8 cellular contexts compared by ENCODE assay signal in the genomic region with DNA sequence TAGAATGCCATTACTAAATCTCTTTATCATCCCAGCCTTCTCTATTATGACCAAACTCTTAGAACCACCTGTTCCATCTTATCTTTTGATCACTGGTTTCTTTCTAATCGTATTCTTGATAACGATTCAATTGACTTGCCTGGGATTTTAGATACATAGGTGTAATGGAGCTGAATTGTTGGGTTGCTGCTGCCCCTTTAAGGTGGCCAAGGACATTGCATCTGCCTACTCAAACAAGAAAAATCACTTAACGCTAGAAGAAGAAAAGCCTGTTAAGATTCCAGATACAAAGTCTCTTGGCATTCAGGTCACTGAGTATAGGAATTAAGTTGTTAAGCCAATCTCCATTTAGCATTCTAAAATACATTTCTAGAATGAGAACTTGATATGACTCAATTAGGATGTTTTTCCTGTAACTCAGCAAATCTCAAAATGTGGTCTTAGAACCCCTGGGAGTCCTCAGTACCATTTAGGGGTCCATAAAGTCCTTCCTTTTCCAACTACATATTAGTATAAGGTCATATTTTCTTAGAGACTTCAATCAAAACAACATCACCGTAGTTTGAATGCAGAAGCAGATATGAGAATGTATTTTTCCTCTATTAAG. TPM values are rescaled to one million over a fixed set of nuclear protein-coding genes. Genes with fewer than 3 reads are reported as not detected.
DNase-seq lines count a peak whose midpoint lies in the region; ATAC-seq and TF ChIP-seq lines count a peak whose summit lies in the region.

No MANE protein-coding gene starts in this region.

- peak; percentile 53 to 90 for ATAC-seq in lower lobe of right lung
- no peak for ATAC-seq in T-helper 17 cell

- H3K9me3 Mint-ChIP-seq in CD4-positive, alpha-beta memory T cell = peaks cover 0 to 4% (median 3%) of the 10 kb centered on the region in 8 donors

- no peak overlapping the region for H3K27ac ChIP-seq in lower lobe of right lung
- no peak overlapping the region for H3K27ac ChIP-seq in CD4-positive, alpha-beta memory T cell (ENCODE audit: low read depth, low read length)

- no peak overlapping the region for H3K9ac ChIP-seq in NT2/D1 (ENCODE audit: insufficient read length, low read depth)

- H3K36me3 ChIP-seq in NT2/D1 (ENCODE audit: insufficient read depth, insufficient read length, low read length) (peaks cover 16% of the 10 kb centered on the region), lower lobe of right lung (no peaks in the 10 kb centered on the region)
- H3K36me3 ChIP-seq in CD4-positive, alpha-beta memory T cell (ENCODE audit: insufficient read depth, low read length) = no peaks in the 10 kb centered on the region

- peak; percentile 54 for DNase-seq in DMS53 treated with DMSO at 0.1 percent for 48 hours (lab: John Stamatoyannopoulos, UW; ENCODE audit: unreplicated experiment)
- no peak for DNase-seq in HFF-Myc (ENCODE audit: extremely low read depth, low read depth)
- peak; percentile 69 for DNase-seq in NT2/D1 (ENCODE audit: low read depth, low spot score)
- DNase-seq in dermis blood vessel endothelial cell = peak; percentile 87
- no peak for DNase-seq in lower lobe of right lung
- DNase-seq in cerebellar nuclear complex (lab: John Stamatoyannopoulos, UW) = no peak
- no peak for DNase-seq in CD4-positive, alpha-beta memory T cell
- no peak for DNase-seq in T-helper 17 cell

- H3K27me3 ChIP-seq in NT2/D1 (ENCODE audit: insufficient read depth, insufficient read length) (no peaks in the 10 kb centered on the region), lower lobe of right lung (ENCODE audit: low read depth) (no peaks in the 10 kb centered on the region)
- H3K27me3 ChIP-seq in CD4-positive, alpha-beta memory T cell (ENCODE audit: insufficient read depth, low read length) = no peaks in the 10 kb centered on the region

- H3K4me3 Mint-ChIP-seq in CD4-positive, alpha-beta memory T cell = no peak overlapping the region
- H3K4me3 Mint-ChIP-seq in T-helper 17 cell = no peak overlapping the region

- H3K4me1 Mint-ChIP-seq in CD4-positive, alpha-beta memory T cell = no peaks in the 10 kb centered on the region
- H3K4me1 Mint-ChIP-seq in T-helper 17 cell = no peaks in the 10 kb centered on the region

- CTCF ChIA-PET in CD4-positive, alpha-beta memory T cell (lab: Charles Lee; ENCODE audit: partially characterized antibody) = no interaction called here

- H3K36me3 Mint-ChIP-seq in CD4-positive, alpha-beta memory T cell = peaks cover 0 to 4% of the 10 kb centered on the region in 2 donors
- peaks cover 2% of the 10 kb centered on the region for H3K36me3 Mint-ChIP-seq in T-helper 17 cell (ENCODE audit: low read depth)

- intact Hi-C loops in lower lobe of right lung (cut with DNase I) = no loop called here
- intact Hi-C loops in CD4-positive, alpha-beta memory T cell (cut with micrococcal nuclease) = no loop called here

- no peak overlapping the region for H3K27ac Mint-ChIP-seq in CD4-positive, alpha-beta memory T cell
- H3K27ac Mint-ChIP-seq in T-helper 17 cell = no peak overlapping the region

- peak; percentile 67 for TF ChIP-seq CTCF in HFF-Myc (IDR thresholded peaks at IDR 0.05; ENCODE audit: low read depth, low read length, missing control alignments)
- peak; percentile 62 for TF ChIP-seq CTCF in lower lobe of right lung (IDR thresholded peaks at IDR 0.05)

- H3K4me3 ChIP-seq in HFF-Myc (replicated peaks; ENCODE audit: low read depth, low read length) = no peak overlapping the region
- no peak overlapping the region for H3K4me3 ChIP-seq in NT2/D1 (ENCODE audit: insufficient read length, low read depth)
- no peak overlapping the region for H3K4me3 ChIP-seq in lower lobe of right lung
- no peak overlapping the region for H3K4me3 ChIP-seq in CD4-positive, alpha-beta memory T cell (ENCODE audit: low read length in 2 of 2)

- no peaks in the 10 kb centered on the region for H3K4me1 ChIP-seq in NT2/D1 (ENCODE audit: insufficient read depth, insufficient read length)
- peaks cover 5% of the 10 kb centered on the region for H3K4me1 ChIP-seq in lower lobe of right lung
- no peaks in the 10 kb centered on the region for H3K4me1 ChIP-seq in CD4-positive, alpha-beta memory T cell (ENCODE audit: insufficient read depth, low read length)

- POLR2A ChIA-PET in CD4-positive, alpha-beta memory T cell (lab: Charles Lee; ENCODE audit: partially characterized antibody) = no interaction called here

- H3K27me3 Mint-ChIP-seq in CD4-positive, alpha-beta memory T cell = no peaks in the 10 kb centered on the region
- H3K27me3 Mint-ChIP-seq in T-helper 17 cell = no peaks in the 10 kb centered on the region

- H3K9me3 ChIP-seq in NT2/D1 (ENCODE audit: insufficient read depth, low read length) (no peaks in the 10 kb centered on the region), lower lobe of right lung (no peaks in the 10 kb centered on the region), T-helper 17 cell (ENCODE audit: control insufficient read depth, low read length, poor library complexity, severe bottlenecking) (no peaks in the 10 kb centered on the region)
- H3K9me3 ChIP-seq in CD4-positive, alpha-beta memory T cell (ENCODE audit: control insufficient read depth in 1 of 2, low read length in 2 of 2) = no peaks in the 10 kb centered on the region

RNA-seq across cellular contexts. Expression of a gene that starts 12.4 kb away (rescaled TPM):
- total RNA-seq in dermis blood vessel endothelial cell = 3.1 and 5.8 TPM in 2 replicates
- total RNA-seq in lower lobe of right lung = 16.5 TPM
- under 1 TPM; 0.47 to 0.67 TPM for total RNA-seq in CD4-positive, alpha-beta memory T cell
- polyA plus RNA-seq in CD4-positive, alpha-beta memory T cell = under 1 TPM; 0.31 to 0.57 TPM
- 1 to 10 TPM in 1 of 2 donors, under 1 TPM in 1; 0.90 to 4.5 TPM for total RNA-seq in T-helper 17 cell

Comparison
In these comparisons a context has a peak if more than half of its experiments do, and no peak if none do; other contexts are left out.
1. DNase-seq: peak in DMS53 treated with DMSO at 0.1 percent for 48 hours (single experiment), NT2/D1 (single experiment) and dermis blood vessel endothelial cell (single experiment); none in HFF-Myc (single experiment), lower lobe of right lung (single experiment), cerebellar nuclear complex (0 of 2), CD4-positive, alpha-beta memory T cell (0 of 5) and T-helper 17 cell (0 of 3).